In the genomic region with DNA sequence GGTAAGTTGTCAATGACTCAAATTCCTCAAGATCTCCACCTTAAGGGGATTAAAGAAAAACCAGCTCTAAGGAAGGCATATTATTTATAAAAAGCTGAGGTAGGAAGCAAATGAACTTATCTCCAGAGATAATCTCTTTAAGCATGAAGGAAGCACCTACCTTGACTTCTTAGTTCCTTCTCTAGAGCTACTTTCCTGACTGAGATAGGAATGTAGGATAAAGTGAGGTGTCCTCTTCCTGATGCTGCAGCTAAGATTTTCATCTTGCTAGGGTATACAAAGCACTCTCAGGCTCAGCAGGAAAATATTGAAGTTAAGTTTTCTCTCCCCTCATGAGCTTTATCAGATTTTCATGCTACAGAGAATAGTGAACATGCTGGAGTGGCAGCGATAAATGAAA, we compare ENCODE assay signal across 9 cellular contexts.
"Had no signal": no experiment of that assay in that cellular context is flagged by ENCODE, and none has a peak within 500 bp of the region (broad histone marks: within the 10 kb centered on the region; RNA-seq: fewer than 3 reads in every experiment).

No MANE protein-coding gene starts in this region.

- DNase-seq: H7, HFFc6, IMR-90, KG1 had no signal

- H3K9ac ChIP-seq: GM23248 had no signal

- H2AFZ ChIP-seq: GM23248 had no signal

- H3K9me3 Mint-ChIP-seq: HFFc6 had no signal

- H3K4me3 ChIP-seq: GM23248, HAP-1, K562 had no signal

- FAIRE-seq: HTR-8/SVneo, K562 had no signal

- H3K9me3 ChIP-seq: HAP-1 had no signal

- H3K27ac ChIP-seq: GM23248 had no signal

- H3K27ac Mint-ChIP-seq: HFFc6 had no signal

- H3K36me3 ChIP-seq: HAP-1 had no signal

- H3K4me3 Mint-ChIP-seq: HFFc6 had no signal

- ATAC-seq: HCT116, K562 had no signal

- H3K4me1 ChIP-seq: HAP-1 had no signal
